Comparison of ENCODE assay signal across 28 cellular contexts in genomic region chr6:159376443-159377182, GRCh38.
DNase-seq lines count a peak whose midpoint lies in the region; ATAC-seq, FAIRE-seq and TF ChIP-seq lines count a peak whose summit lies in the region.
"Had no signal": no experiment of that assay in that cellular context is flagged by ENCODE, and none has a peak within 500 bp of the region (broad histone marks: within the 10 kb centered on the region; RNA-seq: fewer than 3 reads in every experiment).

No MANE protein-coding gene starts in this region.

- H3K9me3 Mint-ChIP-seq in GM23338 (peaks cover 7% of the 10 kb centered on the region), CD14-positive monocyte (peaks cover 1 to 18% (median 10%) of the 10 kb centered on the region in 7 donors)
- H3K9me3 Mint-ChIP-seq: CD8-positive, alpha-beta T cell had no signal

- no peak for TF ChIP-seq CTCF in GM23338 (conservative IDR thresholded peaks at IDR 0.05; ENCODE audit: low read depth in 2 of 2)
- TF ChIP-seq CTCF in K562 (IDR thresholded peaks at IDR 0.05 in 2 of 3, conservative IDR thresholded peaks at IDR 0.05 in 1 of 3; ENCODE audit: insufficient read depth in 2 of 3, low read depth in 1 of 3, low read length in 3 of 3) = no peak
- no peak for TF ChIP-seq CTCF in left lung (IDR thresholded peaks at IDR 0.05)
- no peak for TF ChIP-seq CTCF in tibial artery (IDR thresholded peaks at IDR 0.05)
- TF ChIP-seq CTCF in CD14-positive monocyte (IDR thresholded peaks at IDR 0.05) = no peak
- no peak for TF ChIP-seq CTCF in dorsolateral prefrontal cortex (IDR thresholded peaks at IDR 0.05 in 54 of 56, conservative IDR thresholded peaks at IDR 0.05 in 2 of 56; ENCODE audit: low read depth in 1 of 56, partially characterized antibody in 56 of 56)

- H2AFZ ChIP-seq in GM23338 (0 out of 2 replicates have a peak overlapping the region, but pooled peaks have one; percentile 14), K562 (ENCODE audit: low read depth, low read length) (no peak overlapping the region)

- no peaks in the 10 kb centered on the region for H4K20me1 ChIP-seq in GM23338 (replicated peaks; ENCODE audit: insufficient read depth)
- no peaks in the 10 kb centered on the region; the same call in 1 of the 2 replicates for H4K20me1 ChIP-seq in K562 (replicated peaks; ENCODE audit: control insufficient read depth, insufficient read depth, low read length)

- 0% methylated on average over 9 of the region's 9 CpGs for WGBS in K562 (ENCODE audit: insufficient coverage, low coverage, missing lambda C conversion rate)

- no peak for TF ChIP-seq POLR2A in K562 (conservative IDR thresholded peaks at IDR 0.05)

- no peaks in the 10 kb centered on the region for H3K4me1 ChIP-seq in GM23338 (ENCODE audit: insufficient read depth)
- H3K4me1 ChIP-seq in K562 (replicated peaks in 1 of 2; ENCODE audit: control insufficient read depth in 2 of 2, insufficient read depth in 2 of 2, low read length in 2 of 2) = no peaks in the 10 kb centered on the region
- H3K4me1 ChIP-seq in left lung = peaks cover 0 to 2% of the 10 kb centered on the region in 2 donors
- H3K4me1 ChIP-seq in tibial artery = peaks cover 0 to 57% (median 20%) of the 10 kb centered on the region in 4 donors
- H3K4me1 ChIP-seq: body of pancreas had no signal

- peaks cover 6% of the 10 kb centered on the region; the same call in 1 of the 2 replicates for H3K9me2 ChIP-seq in GM23338 (ENCODE audit: insufficient read depth)
- H3K9me2 ChIP-seq: SK-N-SH had no signal

- no peak overlapping the region for H3K27ac Mint-ChIP-seq in GM23338
- no peak overlapping the region for H3K27ac Mint-ChIP-seq in CD14-positive monocyte
- H3K27ac Mint-ChIP-seq: activated CD8-positive, alpha-beta memory T cell treated with anti-CD3 and anti-CD28 coated beads, Interleukin-2, amount 10 ng/mL, durations not matched to agents 7 days and 5 days; CD8-positive, alpha-beta T cell; mesothelial cell of epicardium; naive thymus-derived CD4-positive, alpha-beta T cell; stimulated activated naive B cell treated with anti-CD40 and anti-IgM and Interleukin-4, amounts not matched to agents 10 μg/mL and 1 μg/mL and 100 μg/mL, for 72 hours had no signal

- no peak for FAIRE-seq in K562 (lab: Jason Lieb, UNC)
- FAIRE-seq: endothelial cell of umbilical vein, GM12891, H54, keratinocyte, TTC549 had no signal

- no peak for TF ChIP-seq RAD21 in K562 (CRISPR knock-in tag; conservative IDR thresholded peaks at IDR 0.05 in 1 of 2, IDR thresholded peaks at IDR 0.05 in 1 of 2)

- H3K36me3 ChIP-seq in GM23338 (ENCODE audit: insufficient read depth) (no peaks in the 10 kb centered on the region), K562 (ENCODE audit: control insufficient read depth, insufficient read depth, low read length) (no peaks in the 10 kb centered on the region), left lung (no peaks in the 10 kb centered on the region), tibial artery (no peaks in the 10 kb centered on the region)

- no peaks in the 10 kb centered on the region for H3K4me1 Mint-ChIP-seq in GM23338
- H3K4me1 Mint-ChIP-seq in CD14-positive monocyte = no peaks in the 10 kb centered on the region
- H3K4me1 Mint-ChIP-seq: activated CD8-positive, alpha-beta memory T cell treated with anti-CD3 and anti-CD28 coated beads, Interleukin-2, amount 10 ng/mL, durations not matched to agents 7 days and 5 days; mesothelial cell of epicardium; naive thymus-derived CD4-positive, alpha-beta T cell; stimulated activated naive B cell treated with anti-CD40 and anti-IgM and Interleukin-4, amounts not matched to agents 10 μg/mL and 1 μg/mL and 100 μg/mL, for 72 hours had no signal

- H3K4me3 ChIP-seq in GM23338 = no peak overlapping the region
- H3K4me3 ChIP-seq in K562 = no peak overlapping the region
- no peak overlapping the region for H3K4me3 ChIP-seq in left lung
- no peak overlapping the region for H3K4me3 ChIP-seq in tibial artery
- no peak overlapping the region for H3K4me3 ChIP-seq in dorsolateral prefrontal cortex
- H3K4me3 ChIP-seq: body of pancreas had no signal

- TF ChIP-seq EP300 in K562 (IDR thresholded peaks at IDR 0.05; ENCODE audit: low read length) = no peak

- no peaks in the 10 kb centered on the region for H3K9me3 ChIP-seq in K562 (replicated peaks; ENCODE audit: control insufficient read depth, insufficient read depth, low read depth, low read length)
- no peaks in the 10 kb centered on the region for H3K9me3 ChIP-seq in left lung
- no peaks in the 10 kb centered on the region for H3K9me3 ChIP-seq in tibial artery
- H3K9me3 ChIP-seq: body of pancreas, SK-N-SH had no signal

- H3F3A ChIP-seq in GM23338 (replicated peaks; ENCODE audit: low read depth) = no peaks in the 10 kb centered on the region

- POLR2A ChIA-PET in K562 (lab: Yijun Ruan, JAX) = no interaction called here

- peaks cover 4% of the 10 kb centered on the region for H3K27me3 Mint-ChIP-seq in GM23338 (ENCODE audit: insufficient read depth, low read depth, poor library complexity)
- peaks cover 0 to 3% (median 2%) of the 10 kb centered on the region in 3 donors for H3K27me3 Mint-ChIP-seq in CD14-positive monocyte (ENCODE audit: low read depth in 3 of 3)

- ATAC-seq in GM23338 = no peak
- no peak for ATAC-seq in K562
- peak; percentile 43 for ATAC-seq in left lung
- ATAC-seq in GM19328 (IDR thresholded peaks at IDR 0.05; ENCODE audit: unreplicated experiment) = no peak
- ATAC-seq: activated CD8-positive, alpha-beta memory T cell treated with anti-CD3 and anti-CD28 coated beads, Interleukin-2, amount 10 ng/mL, durations not matched to agents 7 days and 5 days; body of pancreas; CD8-positive, alpha-beta T cell; naive thymus-derived CD4-positive, alpha-beta T cell; stimulated activated naive B cell treated with anti-CD40 and anti-IgM and Interleukin-4, amounts not matched to agents 10 μg/mL and 1 μg/mL and 100 μg/mL, for 72 hours had no signal

- peaks cover 3% of the 10 kb centered on the region for H3K9me1 ChIP-seq in K562 (ENCODE audit: control insufficient read depth, insufficient read depth, low read length)

- H3K4me2 ChIP-seq in GM23338 (no peak overlapping the region), K562 (ENCODE audit: insufficient read depth, low read length) (no peak overlapping the region)
- H3K4me2 ChIP-seq: SK-N-SH had no signal

- H3K27me3 ChIP-seq in GM23338 (ENCODE audit: insufficient read depth) (no peaks in the 10 kb centered on the region), K562 (ENCODE audit: control insufficient read depth in 2 of 2, insufficient read depth in 2 of 2, low read length in 2 of 2) (peaks cover 8 to 38% of the 10 kb centered on the region in 2 experiments; a peak in 3 of 5 replicates), left lung (no peaks in the 10 kb centered on the region), tibial artery (no peaks in the 10 kb centered on the region), dorsolateral prefrontal cortex (peaks cover 0 to 52% (median 0%) of the 10 kb centered on the region in 45 donors)
- H3K27me3 ChIP-seq: body of pancreas had no signal

- intact Hi-C loops in K562 (cut with micrococcal nuclease) = no loop called here
- intact Hi-C loops in left lung (cut with DNase I) = no loop called here
- intact Hi-C loops in tibial artery (cut with DNase I; ENCODE audit: low total_unique reads) = no loop called here
- intact Hi-C loops in CD14-positive monocyte (cut with micrococcal nuclease) = no loop called here
- intact Hi-C loops in dorsolateral prefrontal cortex (cut with DNase I) = no loop called here

- CTCF ChIA-PET in K562 (lab: Yijun Ruan, JAX; ENCODE audit: low intra/inter-chr PET ratio) = no interaction called here

- H3K4me3 Mint-ChIP-seq in GM23338 (no peak overlapping the region), CD14-positive monocyte (no peak overlapping the region)
- H3K4me3 Mint-ChIP-seq: activated CD8-positive, alpha-beta memory T cell treated with anti-CD3 and anti-CD28 coated beads, Interleukin-2, amount 10 ng/mL, durations not matched to agents 7 days and 5 days; CD8-positive, alpha-beta T cell; mesothelial cell of epicardium; naive thymus-derived CD4-positive, alpha-beta T cell; stimulated activated naive B cell treated with anti-CD40 and anti-IgM and Interleukin-4, amounts not matched to agents 10 μg/mL and 1 μg/mL and 100 μg/mL, for 72 hours had no signal

- in situ Hi-C loops in K562 (cut with MboI) = no loop called here

- DNase-seq in GM23338 (ENCODE audit: low spot score) (no peak), K562 (ENCODE audit: extremely low read depth in 1 of 4, low spot score in 3 of 4) (no peak), left lung (peak in 1 of 2 donors; percentile 66), tibial artery (no peak), HCEC 1CT (no peak), CD14-positive monocyte (ENCODE audit: low spot score) (no peak), dorsolateral prefrontal cortex (no peak)
- DNase-seq: activated CD4-positive, alpha-beta T cell treated with anti-CD3 and anti-CD28 coated beads, Interleukin-2, amount 50 U/mL, for 4 hours; activated CD4-positive, CD25-positive, alpha-beta regulatory T cell; activated CD8-positive, alpha-beta memory T cell treated with anti-CD3 and anti-CD28 coated beads, Interleukin-2, amount 10 ng/mL, durations not matched to agents 7 days and 5 days; activated T-cell treated with anti-CD3 and anti-CD28 coated beads, Interleukin-2, amount 50 U/mL, for 48 hours; body of pancreas; CD8-positive, alpha-beta T cell; cerebellar nuclear complex; naive thymus-derived CD4-positive, alpha-beta T cell; NCI-H1436; NCI-H2081; NCI-H526; nucleus accumbens; SK-N-SH; stimulated activated naive B cell treated with anti-CD40 and anti-IgM and Interleukin-4, amounts not matched to agents 10 μg/mL and 1 μg/mL and 100 μg/mL, for 72 hours had no signal

- no peak overlapping the region for H3K27ac ChIP-seq in GM23338 (ENCODE audit: low read depth)
- no peak overlapping the region for H3K27ac ChIP-seq in K562 (ENCODE audit: extremely low read depth, low read depth, low read length)
- peak overlapping the region in 1 of 2 donors; percentile 34 for H3K27ac ChIP-seq in left lung
- H3K27ac ChIP-seq in tibial artery = peak overlapping the region; percentile 18 to 53
- H3K27ac ChIP-seq in dorsolateral prefrontal cortex = no peak overlapping the region
- H3K27ac ChIP-seq: body of pancreas had no signal

- H3K9ac ChIP-seq in K562 (ENCODE audit: insufficient read depth in 1 of 2, low read depth in 2 of 2, low read length in 2 of 2) = no peak overlapping the region
- H3K9ac ChIP-seq: SK-N-SH had no signal

- H3K36me3 Mint-ChIP-seq in GM23338 (ENCODE audit: low read depth) (no peaks in the 10 kb centered on the region), CD14-positive monocyte (no peaks in the 10 kb centered on the region)
- H3K36me3 Mint-ChIP-seq: activated CD8-positive, alpha-beta memory T cell treated with anti-CD3 and anti-CD28 coated beads, Interleukin-2, amount 10 ng/mL, durations not matched to agents 7 days and 5 days; CD8-positive, alpha-beta T cell; mesothelial cell of epicardium; naive thymus-derived CD4-positive, alpha-beta T cell; stimulated activated naive B cell treated with anti-CD40 and anti-IgM and Interleukin-4, amounts not matched to agents 10 μg/mL and 1 μg/mL and 100 μg/mL, for 72 hours had no signal

- no TSS peak for BruUV-seq in K562 (replicated peaks; lab: Mats Ljungman, UMichigan)

- no peaks in the 10 kb centered on the region for H3K79me2 ChIP-seq in GM23338 (replicated peaks; ENCODE audit: insufficient read depth)
- no peaks in the 10 kb centered on the region for H3K79me2 ChIP-seq in K562 (ENCODE audit: control insufficient read depth, insufficient read depth, low read length)

TF ChIP-seq in K562, 482 proteins besides CTCF, POLR2A, EP300 and RAD21 (continues in another document):
- peak; percentile 39; the same call in 1 of the 2 replicates for TF ChIP-seq MAFG (tag; conservative IDR thresholded peaks at IDR 0.05)

Comparison
In these comparisons a context has a peak if more than half of its experiments do, and no peak if none do; other contexts are left out.
1. H3K27ac ChIP-seq: peak in tibial artery (2 of 2); none in GM23338 (single experiment), K562 (single experiment) and dorsolateral prefrontal cortex (0 of 59).